ENCODE assay signal across 22 cellular contexts in the genomic region with DNA sequence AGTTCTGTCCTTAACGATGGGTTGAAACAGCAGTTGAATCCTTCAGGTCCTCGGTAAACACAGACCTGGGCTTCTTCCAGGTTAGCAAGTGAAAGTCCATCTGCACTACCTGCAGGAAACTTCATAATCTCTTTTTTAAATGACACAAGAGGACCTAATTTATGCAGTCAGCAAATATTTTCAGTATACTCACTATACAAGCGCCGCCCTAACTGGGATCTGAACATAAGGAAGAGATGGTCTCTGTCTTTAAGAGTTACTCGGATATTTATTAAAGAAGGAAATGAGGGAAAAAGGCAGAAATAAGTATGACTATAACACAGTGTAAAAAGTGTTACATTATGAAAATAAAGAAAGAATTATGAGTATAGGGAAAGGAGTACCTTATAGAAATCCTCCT.
DNase-seq lines count a peak whose midpoint lies in the region; ATAC-seq, FAIRE-seq and TF ChIP-seq lines count a peak whose summit lies in the region.
"Had no signal": no experiment of that assay in that cellular context is flagged by ENCODE, and none has a peak within 500 bp of the region (broad histone marks: within the 10 kb centered on the region; RNA-seq: fewer than 3 reads in every experiment).

No MANE protein-coding gene starts in this region.

- TF ChIP-seq CTCF in A549 (IDR thresholded peaks at IDR 0.05) (no peak), HepG2 (CRISPR knock-in tag; IDR thresholded peaks at IDR 0.05) (no peak)
- no peak for TF ChIP-seq CTCF in activated CD8-positive, alpha-beta T cell treated with anti-CD3 and anti-CD28 coated beads for 36 hours (IDR thresholded peaks at IDR 0.05)

- no peak for TF ChIP-seq EP300 in A549 (IDR thresholded peaks at IDR 0.05)
- no peak for TF ChIP-seq EP300 in HepG2 (IDR thresholded peaks at IDR 0.05; ENCODE audit: low read depth in 2 of 2, low read length in 2 of 2)
- no peak for TF ChIP-seq EP300 in HepG2 (CRISPR knock-in tag; IDR thresholded peaks at IDR 0.05; ENCODE audit: borderline replicate concordance)

- H3K4me2 ChIP-seq in A549, result no peak overlapping the region
- H3K4me2 ChIP-seq in HepG2 (ENCODE audit: low read depth, low read length), result no peak overlapping the region
- H3K4me2 ChIP-seq: BLaER1 treated with 17β-estradiol and CSF1 and Interleukin-3, amounts not matched to agents 10 nM and 100 nM had no signal

- H4K20me1 ChIP-seq in HepG2 (ENCODE audit: insufficient read depth, low read length), result no peaks in the 10 kb centered on the region
- H4K20me1 ChIP-seq: BLaER1 treated with 17β-estradiol and CSF1 and Interleukin-3, amounts not matched to agents 10 nM and 100 nM had no signal

- no TSS peak for BruUV-seq in HepG2 (replicated peaks; lab: Mats Ljungman, UMichigan)

- no peak overlapping the region for H3K4me3 Mint-ChIP-seq in activated CD8-positive, alpha-beta T cell treated with anti-CD3 and anti-CD28 coated beads for 36 hours
- H3K4me3 Mint-ChIP-seq: CD14-positive monocyte; CD4-positive, alpha-beta T cell; CD8-positive, alpha-beta memory T cell; HFFc6 had no signal

- in situ Hi-C loops in HepG2 (cut with HindIII; ENCODE audit: extremely low pct_ligation_motif_present, low pct_unique_long_range_greater_than_20kb), result no loop called here

- TF ChIP-seq POLR2A in A549 (IDR thresholded peaks at IDR 0.05; ENCODE audit: low read length) (no peak), HepG2 (IDR thresholded peaks at IDR 0.05; ENCODE audit: insufficient read depth in 1 of 2, low read depth in 2 of 2, low read length in 2 of 2) (no peak)

- WGBS in A549 (ENCODE audit: missing lambda C conversion rate), result 74% methylated on average over 5 of the region's 5 CpGs
- WGBS in HepG2 (ENCODE audit: low lambda C conversion rate), result 82% methylated on average over 5 of the region's 5 CpGs

- H3K4me1 Mint-ChIP-seq in activated CD8-positive, alpha-beta T cell treated with anti-CD3 and anti-CD28 coated beads for 36 hours (ENCODE audit: low read depth), result no peaks in the 10 kb centered on the region
- H3K4me1 Mint-ChIP-seq: CD14-positive monocyte had no signal

- peaks cover 9 to 32% of the 10 kb centered on the region in 2 experiments for H3K36me3 ChIP-seq in HepG2 (replicated peaks in 1 of 2; ENCODE audit: control insufficient read depth in 1 of 2, insufficient read depth in 2 of 2, low read length in 2 of 2)
- H3K36me3 ChIP-seq: HAP-1 had no signal

- H3K79me2 ChIP-seq in HepG2 (ENCODE audit: insufficient read depth, low read length), result no peaks in the 10 kb centered on the region

- no peak overlapping the region for H3K9ac ChIP-seq in HepG2 (ENCODE audit: insufficient read depth, low read depth, low read length)
- H3K9ac ChIP-seq: BLaER1 treated with 17β-estradiol and CSF1 and Interleukin-3, amounts not matched to agents 10 nM and 100 nM had no signal

- no peak overlapping the region for H3K27ac Mint-ChIP-seq in activated CD8-positive, alpha-beta T cell treated with anti-CD3 and anti-CD28 coated beads for 36 hours
- H3K27ac Mint-ChIP-seq: CD14-positive monocyte; CD4-positive, alpha-beta T cell; HFFc6 had no signal

- intact Hi-C loops in HepG2 (cut with micrococcal nuclease; ENCODE audit: unreplicated experiment), result no loop called here
- intact Hi-C loops in activated CD8-positive, alpha-beta T cell treated with anti-CD3 and anti-CD28 coated beads for 36 hours (cut with micrococcal nuclease), result no loop called here

- POLR2A ChIA-PET in A549 (lab: Yijun Ruan, JAX), result no interaction called here
- POLR2A ChIA-PET in HepG2 (lab: Yijun Ruan, JAX), result no interaction called here
- POLR2A ChIA-PET in activated CD8-positive, alpha-beta T cell treated with anti-CD3 and anti-CD28 coated beads for 36 hours (lab: Charles Lee), result no interaction called here

- no peaks in the 10 kb centered on the region for H3K27me3 ChIP-seq in HepG2 (ENCODE audit: control insufficient read depth in 1 of 2, insufficient read depth in 2 of 2, low read length in 2 of 2)
- H3K27me3 ChIP-seq: BE2C; BLaER1 treated with 17β-estradiol and CSF1 and Interleukin-3, amounts not matched to agents 10 nM and 100 nM had no signal

- no peaks in the 10 kb centered on the region for H3K27me3 Mint-ChIP-seq in activated CD8-positive, alpha-beta T cell treated with anti-CD3 and anti-CD28 coated beads for 36 hours
- H3K27me3 Mint-ChIP-seq: CD4-positive, alpha-beta T cell; CD8-positive, alpha-beta memory T cell had no signal

- no peak for DNase-seq in A549 (ENCODE audit: low read depth in 1 of 2, low spot score in 1 of 2)
- peak; percentile 89 for DNase-seq in SK-N-DZ (ENCODE audit: low spot score)
- no peak for DNase-seq in HepG2 (ENCODE audit: low spot score)
- no peak for DNase-seq in cerebellar nuclear complex (lab: John Stamatoyannopoulos, UW)
- DNase-seq in NOMO-1 (lab: John Stamatoyannopoulos, UW; ENCODE audit: unreplicated experiment in 2 of 2), result no peak
- DNase-seq in activated CD8-positive, alpha-beta T cell treated with anti-CD3 and anti-CD28 coated beads for 36 hours, result no peak
- DNase-seq: ACHN; AML-193; BE2C; CD4-positive, alpha-beta T cell; CD8-positive, alpha-beta memory T cell; DMS53; GOT3; HFFc6 had no signal

- no peak overlapping the region for H2AFZ ChIP-seq in HepG2 (ENCODE audit: low read length)

- H3K36me3 Mint-ChIP-seq in activated CD8-positive, alpha-beta T cell treated with anti-CD3 and anti-CD28 coated beads for 36 hours (ENCODE audit: low read depth), result peaks cover 25% of the 10 kb centered on the region

- no peak for TF ChIP-seq RAD21 in A549 (conservative IDR thresholded peaks at IDR 0.05 in 1 of 2, IDR thresholded peaks at IDR 0.05 in 1 of 2)
- no peak for TF ChIP-seq RAD21 in HepG2 (CRISPR knock-in tag; IDR thresholded peaks at IDR 0.05)

- no peaks in the 10 kb centered on the region for H3K9me3 Mint-ChIP-seq in activated CD8-positive, alpha-beta T cell treated with anti-CD3 and anti-CD28 coated beads for 36 hours
- H3K9me3 Mint-ChIP-seq: CD14-positive monocyte; CD4-positive, alpha-beta T cell; CD8-positive, alpha-beta memory T cell; HFFc6 had no signal

- no peak overlapping the region for H3K4me3 ChIP-seq in A549
- H3K4me3 ChIP-seq in HepG2 (replicated peaks in 1 of 3; ENCODE audit: insufficient read depth in 1 of 3, low read depth in 2 of 3, low read length in 3 of 3), result no peak overlapping the region
- H3K4me3 ChIP-seq: BLaER1 treated with 17β-estradiol and CSF1 and Interleukin-3, amounts not matched to agents 10 nM and 100 nM; HAP-1 had no signal

- no peaks in the 10 kb centered on the region for H3K9me3 ChIP-seq in A549
- H3K9me3 ChIP-seq in HepG2 (ENCODE audit: low read length), result no peaks in the 10 kb centered on the region
- H3K9me3 ChIP-seq: BE2C, HAP-1 had no signal

- H3K27ac ChIP-seq in A549, result no peak overlapping the region
- H3K27ac ChIP-seq in HepG2 (ENCODE audit: extremely low read length, insufficient read depth, low read length), result no peak overlapping the region
- H3K27ac ChIP-seq: 22Rv1; BLaER1 treated with 17β-estradiol and CSF1 and Interleukin-3, amounts not matched to agents 10 nM and 100 nM had no signal

- H3K4me1 ChIP-seq in A549, result 0 out of 3 replicates have a peak, but pooled peaks cover 3% of the 10 kb centered on the region
- H3K4me1 ChIP-seq in HepG2 (ENCODE audit: insufficient read depth, low read length), result no peaks in the 10 kb centered on the region
- H3K4me1 ChIP-seq: HAP-1 had no signal

- ATAC-seq in A549 (no peak), HepG2 (no peak)
- ATAC-seq in activated CD8-positive, alpha-beta T cell treated with anti-CD3 and anti-CD28 coated beads for 36 hours, result no peak

- FAIRE-seq in A549 (lab: Jason Lieb, UNC) (no peak), HepG2 (lab: Jason Lieb, UNC) (no peak)
- FAIRE-seq: A204.1, G401.6, GM12892, H54 had no signal

- CTCF ChIA-PET in A549 (lab: Yijun Ruan, JAX), result no interaction called here
- CTCF ChIA-PET in HepG2 (lab: Yijun Ruan, JAX; ENCODE audit: low intra/inter-chr PET ratio, low total read pairs), result no interaction called here
- CTCF ChIA-PET in activated CD8-positive, alpha-beta T cell treated with anti-CD3 and anti-CD28 coated beads for 36 hours (lab: Charles Lee), result interaction anchor here (1.0 kb wide), 2 partner anchors 13 to 119 kb away, joined by 3 read pairs; no protein-coding TSS in a partner anchor

TF ChIP-seq in A549, 52 proteins besides CTCF, POLR2A, EP300 and RAD21:
- peak; percentile 52 for TF ChIP-seq MAFK (IDR thresholded peaks at IDR 0.05; ENCODE audit: partially characterized antibody)
- TF ChIP-seq, protein P1, sequence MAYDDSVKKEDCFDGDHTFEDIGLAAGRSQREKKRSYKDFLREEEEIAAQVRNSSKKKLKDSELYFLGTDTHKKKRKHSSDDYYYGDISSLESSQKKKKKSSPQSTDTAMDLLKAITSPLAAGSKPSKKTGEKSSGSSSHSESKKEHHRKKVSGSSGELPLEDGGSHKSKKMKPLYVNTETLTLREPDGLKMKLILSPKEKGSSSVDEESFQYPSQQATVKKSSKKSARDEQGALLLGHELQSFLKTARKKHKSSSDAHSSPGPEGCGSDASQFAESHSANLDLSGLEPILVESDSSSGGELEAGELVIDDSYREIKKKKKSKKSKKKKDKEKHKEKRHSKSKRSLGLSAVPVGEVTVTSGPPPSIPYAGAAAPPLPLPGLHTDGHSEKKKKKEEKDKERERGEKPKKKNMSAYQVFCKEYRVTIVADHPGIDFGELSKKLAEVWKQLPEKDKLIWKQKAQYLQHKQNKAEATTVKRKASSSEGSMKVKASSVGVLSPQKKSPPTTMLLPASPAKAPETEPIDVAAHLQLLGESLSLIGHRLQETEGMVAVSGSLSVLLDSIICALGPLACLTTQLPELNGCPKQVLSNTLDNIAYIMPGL (CRISPR knock-in tag; IDR thresholded peaks at IDR 0.05; ENCODE audit: borderline replicate concordance), result no peak

TF ChIP-seq in HepG2, 621 proteins besides CTCF, POLR2A, EP300 and RAD21:
- TF ChIP-seq MAFF (IDR thresholded peaks at IDR 0.05; ENCODE audit: low read depth, low read length) (peak; percentile 50), MAFK (conservative IDR thresholded peaks at IDR 0.05 in 1 of 2, IDR thresholded peaks at IDR 0.05 in 1 of 2; ENCODE audit: low read length in 2 of 2) (peak; percentile 53 to 58; a peak in 3 of 4 replicates), ZBTB25 (CRISPR knock-in tag; IDR thresholded peaks at IDR 0.05) (no peak)

Comparison
In these comparisons a context has a peak if more than half of its experiments do, and no peak if none do; other contexts are left out.
1. Of the 38 proteins assayed by ChIP-seq in both HepG2 and A549: peak only in HepG2: none; only in A549: none; in both: MAFK; in neither: 37.